Comparison of ENCODE assay signal across 8 cellular contexts in genomic region chr13:33229446-33230177, GRCh38. TPM values are rescaled to one million over a fixed set of nuclear protein-coding genes. Genes with fewer than 3 reads are reported as not detected.
DNase-seq lines count a peak whose midpoint lies in the region; ATAC-seq, FAIRE-seq and TF ChIP-seq lines count a peak whose summit lies in the region.
"Had no signal": no experiment of that assay in that cellular context is flagged by ENCODE, and none has a peak within 500 bp of the region (broad histone marks: within the 10 kb centered on the region; RNA-seq: fewer than 3 reads in every experiment).

No MANE protein-coding gene starts in this region.

- no peak for ATAC-seq in esophagus mucosa

- H4K20me1 ChIP-seq in H1 (replicated peaks in 1 of 2; ENCODE audit: control insufficient read depth in 1 of 2, insufficient read depth in 2 of 2, low read length in 2 of 2) = no peaks in the 10 kb centered on the region

- no peak for TF ChIP-seq EP300 in H1 (IDR thresholded peaks at IDR 0.05; ENCODE audit: borderline replicate concordance in 1 of 2, low read depth in 2 of 2, low read length in 2 of 2)

- no peaks in the 10 kb centered on the region for H3K27me3 Mint-ChIP-seq in type B pancreatic cell
- peaks cover 2 to 5% of the 10 kb centered on the region in 2 donors for H3K27me3 Mint-ChIP-seq in CD8-positive, alpha-beta memory T cell

- H3K23ac ChIP-seq in H1 (ENCODE audit: insufficient read length) = no peak overlapping the region

- H3K79me2 ChIP-seq in H1 (ENCODE audit: control insufficient read depth in 1 of 2, insufficient read depth in 2 of 2, low read length in 2 of 2) = no peaks in the 10 kb centered on the region

- no peak overlapping the region for H3K27ac ChIP-seq in H1 (ENCODE audit: low read depth, low read length)
- no peak overlapping the region for H3K27ac ChIP-seq in CD8-positive, alpha-beta memory T cell (ENCODE audit: low read depth, low read length)

- TF ChIP-seq CTCF in H1 (IDR thresholded peaks at IDR 0.05; ENCODE audit: control extremely low read depth in 1 of 3, insufficient read depth in 1 of 3, low read depth in 1 of 3, low read length in 3 of 3) = no peak
- no peak for TF ChIP-seq CTCF in type B pancreatic cell (conservative IDR thresholded peaks at IDR 0.05)

- CTCF ChIA-PET in H1 (lab: Charles Lee; ENCODE audit: partially characterized antibody) = interaction anchor here (0.7 to 2.3 kb wide), 9 partner anchors 10 to 259 kb away, joined by 3 to 8 read pairs (median 4); no protein-coding TSS in a partner anchor
- CTCF ChIA-PET in CD8-positive, alpha-beta memory T cell (lab: Charles Lee) = interaction anchor here (1.2 to 4.8 kb wide), 2 partner anchors 10 to 494 kb away, joined by 3 to 49 read pairs; no protein-coding TSS in a partner anchor

- no peak overlapping the region for H4K5ac ChIP-seq in H1 (ENCODE audit: insufficient read length, low read depth, low read length)

- H3K4me2 ChIP-seq in H1 (ENCODE audit: insufficient read depth in 1 of 2, low read depth in 2 of 2, low read length in 2 of 2) = 0 out of 4 replicates have a peak overlapping the region, but pooled peaks of 1 of the 2 experiments have one; percentile 3

- peak overlapping the region; percentile 12 for H3K4me3 Mint-ChIP-seq in type B pancreatic cell
- no peak overlapping the region for H3K4me3 Mint-ChIP-seq in CD8-positive, alpha-beta memory T cell

- FAIRE-seq in H1 (lab: Jason Lieb, UNC) = no peak

- H2BK12ac ChIP-seq in H1 (ENCODE audit: low read depth, low read length) = 0 out of 2 replicates have a peak overlapping the region, but pooled peaks have one; percentile 19

- no peak overlapping the region for H3K14ac ChIP-seq in H1 (ENCODE audit: insufficient read length)

- peaks cover 0 to 11% (median 3%) of the 10 kb centered on the region in 4 experiments; a peak in 4 of 7 replicates for H3K4me1 ChIP-seq in H1 (replicated peaks in 1 of 4; ENCODE audit: control insufficient read depth in 3 of 4, insufficient read depth in 4 of 4, low read length in 3 of 4)
- no peaks in the 10 kb centered on the region for H3K4me1 ChIP-seq in CD8-positive, alpha-beta memory T cell (ENCODE audit: insufficient read depth, low read length)

- no peak overlapping the region for H3K18ac ChIP-seq in H1 (ENCODE audit: extremely low read depth, low read length)

- H3K9me3 Mint-ChIP-seq in type B pancreatic cell = peaks cover 8% of the 10 kb centered on the region
- peaks cover 0 to 11% (median 9%) of the 10 kb centered on the region in 5 donors for H3K9me3 Mint-ChIP-seq in CD8-positive, alpha-beta memory T cell

- H2BK20ac ChIP-seq in H1 (ENCODE audit: low read length) = peak overlapping the region; percentile 62; the same call in 1 of the 2 replicates

- no peak overlapping the region for H3K4ac ChIP-seq in H1 (replicated peaks; ENCODE audit: insufficient read length, low read depth, low read length)

- H3K4me3 ChIP-seq in H1 (ENCODE audit: extremely low read depth in 1 of 4, insufficient read depth in 2 of 4, low read depth in 3 of 4, low read length in 4 of 4) = no peak overlapping the region
- no peak overlapping the region for H3K4me3 ChIP-seq in CD8-positive, alpha-beta memory T cell (ENCODE audit: low read length)

- peaks cover 29% of the 10 kb centered on the region for H3K4me1 Mint-ChIP-seq in type B pancreatic cell (ENCODE audit: unreplicated experiment)
- H3K4me1 Mint-ChIP-seq in CD8-positive, alpha-beta memory T cell = peaks cover 2 to 5% (median 4%) of the 10 kb centered on the region in 3 donors

- no peak overlapping the region; a peak in 1 of 7 replicates for H3K9ac ChIP-seq in H1 (replicated peaks in 1 of 4; ENCODE audit: extremely low read depth in 1 of 4, low read depth in 3 of 4, low read length in 3 of 4)

- peak overlapping the region; percentile 47; the same call in 1 of the 2 replicates for H2BK15ac ChIP-seq in H1 (ENCODE audit: low read length)

- peak overlapping the region; percentile 52 for H3K27ac Mint-ChIP-seq in type B pancreatic cell
- H3K27ac Mint-ChIP-seq in CD8-positive, alpha-beta memory T cell = peak overlapping the region in 1 of 8 donors; percentile 31

- peak overlapping the region; percentile 57; the same call in 1 of the 2 replicates for H2BK5ac ChIP-seq in H1 (ENCODE audit: low read depth, low read length)

- peak overlapping the region; percentile 28; the same call in 1 of the 2 replicates for H2AFZ ChIP-seq in H1 (ENCODE audit: low read length)

- H4K91ac ChIP-seq in H1 (replicated peaks; ENCODE audit: insufficient read length, low read length) = no peak overlapping the region

- H2BK120ac ChIP-seq in H1 (replicated peaks; ENCODE audit: low read depth, low read length) = no peak overlapping the region

- no peak overlapping the region for H3K56ac ChIP-seq in H1 (replicated peaks; ENCODE audit: insufficient read length, low read depth, low read length)

- no peaks in the 10 kb centered on the region for H3K79me1 ChIP-seq in H1 (ENCODE audit: low read depth, low read length)

- no peaks in the 10 kb centered on the region for H3K23me2 ChIP-seq in H1 (ENCODE audit: low read depth, low read length)

- peaks cover 21% of the 10 kb centered on the region for H3K36me3 Mint-ChIP-seq in type B pancreatic cell
- H3K36me3 Mint-ChIP-seq in CD8-positive, alpha-beta memory T cell = peaks cover 0 to 3% (median 2%) of the 10 kb centered on the region in 3 donors

- no peak for TF ChIP-seq RAD21 in H1 (IDR thresholded peaks at IDR 0.05 in 1 of 2, conservative IDR thresholded peaks at IDR 0.05 in 1 of 2; ENCODE audit: low read depth in 2 of 2, low read length in 2 of 2)

- WGBS in H1 (ENCODE audit: extremely low coverage in 1 of 2, insufficient coverage in 1 of 2, insufficient read length in 1 of 2, insufficient replicate concordance in 2 of 2, low coverage in 1 of 2, low lambda C conversion rate in 2 of 2, missing lambda C conversion rate in 1 of 2), 2 experiments = 94% methylated on average over 10 of the region's 10 CpGs; no CpG with 5 or more reads in 1 of the 2 experiments

- H3K9me3 ChIP-seq in H1 (ENCODE audit: insufficient read depth in 2 of 2, low read depth in 1 of 2, low read length in 1 of 2) = no peaks in the 10 kb centered on the region
- H3K9me3 ChIP-seq in CD8-positive, alpha-beta memory T cell (ENCODE audit: low read length) = no peaks in the 10 kb centered on the region

- POLR2A ChIA-PET in H1 (lab: Charles Lee; ENCODE audit: partially characterized antibody) = no interaction called here
- POLR2A ChIA-PET in CD8-positive, alpha-beta memory T cell (lab: Charles Lee) = no interaction called here

- H3K27me3 ChIP-seq in H1 (replicated peaks in 1 of 4; ENCODE audit: control insufficient read depth in 3 of 4, extremely low read depth in 1 of 4, insufficient read depth in 3 of 4, low read length in 3 of 4) = no peaks in the 10 kb centered on the region
- H3K27me3 ChIP-seq in CD8-positive, alpha-beta memory T cell (ENCODE audit: insufficient read depth, low read length, poor library complexity, severe bottlenecking) = no peaks in the 10 kb centered on the region

- H4K8ac ChIP-seq in H1 (ENCODE audit: extremely low read depth, insufficient read depth, low read length) = no peak overlapping the region

- H3K36me3 ChIP-seq in H1 (ENCODE audit: control insufficient read depth in 2 of 4, insufficient read depth in 4 of 4, low read length in 3 of 4) = no peaks in the 10 kb centered on the region
- H3K36me3 ChIP-seq in CD8-positive, alpha-beta memory T cell (ENCODE audit: insufficient read depth, low read length) = no peaks in the 10 kb centered on the region

- no peak for TF ChIP-seq POLR2A in H1 (IDR thresholded peaks at IDR 0.05; ENCODE audit: control extremely low read depth in 1 of 2, low read depth in 2 of 2, low read length in 2 of 2)

- 0 out of 2 replicates have a peak overlapping the region, but pooled peaks have one; percentile 41 for H2AK5ac ChIP-seq in H1 (ENCODE audit: low read depth, low read length)

- peak; percentile 16 to 56 for DNase-seq in NCI-H524 (lab: John Stamatoyannopoulos, UW)
- DNase-seq in H1 (ENCODE audit: low read depth in 1 of 2, low spot score in 2 of 2) = no peak
- peak; percentile 65 for DNase-seq in midbrain (lab: John Stamatoyannopoulos, UW)
- DNase-seq in type B pancreatic cell (ENCODE audit: extremely low spot score, unreplicated experiment) = no peak
- no peak for DNase-seq in CD8-positive, alpha-beta memory T cell
- no peak for DNase-seq in stimulated activated CD4-positive, alpha-beta T cell treated with anti-CD3 and anti-CD28 coated beads, Interleukin-15, amount 100 ng/mL, for 24 hours
- DNase-seq: activated CD8-positive, alpha-beta memory T cell treated with anti-CD3 and anti-CD28 coated beads, Interleukin-2, amount 50 U/mL, for 48 hours had no signal

TF ChIP-seq in H1, 55 proteins besides CTCF, POLR2A, EP300 and RAD21:
- TF ChIP-seq KDM4A (IDR thresholded peaks at IDR 0.05; ENCODE audit: low read depth, low read length, severe bottlenecking) (no peak), SIX5 (IDR thresholded peaks at IDR 0.05; ENCODE audit: low read depth, low read length) (no peak), SP2 (IDR thresholded peaks at IDR 0.05; ENCODE audit: low read length) (no peak), RBBP5 (IDR thresholded peaks at IDR 0.05; ENCODE audit: borderline replicate concordance, low read depth, low read length) (no peak), GTF2F1 (IDR thresholded peaks at IDR 0.05; ENCODE audit: borderline replicate concordance, low read depth, low read length) (no peak), PHF8 (conservative IDR thresholded peaks at IDR 0.05; ENCODE audit: low read depth, low read length) (no peak), SIRT6 (IDR thresholded peaks at IDR 0.05; ENCODE audit: low read length) (no peak), BRCA1 (IDR thresholded peaks at IDR 0.05; ENCODE audit: low read depth, low read length) (no peak), CBX8 (IDR thresholded peaks at IDR 0.05; ENCODE audit: borderline replicate concordance, low read depth, low read length) (no peak)

RNA-seq across cellular contexts. Expression of gene STARD13, which starts 55.9 kb away (rescaled TPM):
- 2.8 and 2.9 TPM in 2 replicates for total RNA-seq in H1 (2021; fragmentation: NEBNext Ultra II Directional; extraction: Animal tissue kit (Norgen Biotek cat#: 25700))
- 0.80 and 0.82 TPM in 2 replicates for polyA plus RNA-seq in H1 (2011; rRNA removed)
- polyA plus RNA-seq in H1 (2011; cell fraction: cytosol; rRNA removed) = 0.94 TPM
- 3.3 TPM for polyA plus RNA-seq in H1 (2011; cell fraction: nucleus; rRNA removed)
- 1.3 to 2.1 TPM (median 1.7 TPM) in 4 replicates for polyA plus RNA-seq in H1 (2012, experiment 1 of 2)
- polyA plus RNA-seq in H1 (2012, experiment 2 of 2) = 0.34 TPM
- polyA plus RNA-seq in H1 (2013, experiment 1 of 2) = 1.2 TPM
- polyA plus RNA-seq in H1 (2013, experiment 2 of 2) = 1.2 TPM
- polyA minus RNA-seq in H1 (2011; rRNA and poly(A)+ RNA removed) = 4.6 and 5.3 TPM in 2 replicates
- polyA minus RNA-seq in H1 (2011; cell fraction: cytosol; rRNA and poly(A)+ RNA removed) = 3.5 TPM
- polyA minus RNA-seq in H1 (2011; cell fraction: nucleus; rRNA and poly(A)+ RNA removed) = 21.6 TPM
- total RNA-seq in type B pancreatic cell (ENCODE audit: low replicate concordance) = 12.1 and 24.7 TPM in 2 replicates
- under 1 TPM; 0.40 to 0.48 TPM for total RNA-seq in CD8-positive, alpha-beta memory T cell
- not detected for polyA plus RNA-seq in CD8-positive, alpha-beta memory T cell
- 2.3 TPM for total RNA-seq in esophagus mucosa

Comparison
In these comparisons a context has a peak if more than half of its experiments do, and no peak if none do; other contexts are left out.
1. DNase-seq: peak in NCI-H524 (2 of 2) and midbrain (single experiment); none in H1 (0 of 2), type B pancreatic cell (single experiment), CD8-positive, alpha-beta memory T cell (0 of 5) and stimulated activated CD4-positive, alpha-beta T cell treated with anti-CD3 and anti-CD28 coated beads, Interleukin-15, amount 100 ng/mL, for 24 hours (single experiment).